ENCODE assay signal across 11 cellular contexts in the genomic region with DNA sequence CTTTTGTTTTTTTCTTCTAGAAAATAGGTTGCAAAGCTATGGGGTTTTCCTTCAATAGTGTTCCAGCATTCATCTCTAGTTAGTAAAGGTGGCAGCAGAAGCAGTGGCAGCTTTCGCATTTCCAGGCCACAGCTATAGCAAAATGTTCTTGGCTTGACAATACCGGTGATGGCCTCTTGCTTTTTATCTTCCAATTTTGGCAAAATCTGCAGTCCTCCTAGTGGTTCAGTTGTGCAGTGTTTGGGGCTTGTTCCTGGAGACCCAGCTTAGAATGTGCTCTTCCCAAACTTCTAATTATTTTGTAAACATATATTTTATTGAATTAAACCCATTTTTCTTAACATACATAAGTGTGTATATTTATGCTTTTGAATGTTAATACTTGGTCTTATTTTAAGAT.
DNase-seq lines count a peak whose midpoint lies in the region; ATAC-seq and TF ChIP-seq lines count a peak whose summit lies in the region.
"Had no signal": no experiment of that assay in that cellular context is flagged by ENCODE, and none has a peak within 500 bp of the region (broad histone marks: within the 10 kb centered on the region; RNA-seq: fewer than 3 reads in every experiment).

No MANE protein-coding gene starts in this region.

- H3K9me3 ChIP-seq in GM23248 (ENCODE audit: low read depth) (no peaks in the 10 kb centered on the region), Panc1 (ENCODE audit: control insufficient read depth, insufficient read depth, low read depth, low read length) (no peaks in the 10 kb centered on the region)

- no peaks in the 10 kb centered on the region for H3F3A ChIP-seq in GM23248 (ENCODE audit: insufficient read depth)

- H3K9me2 ChIP-seq in GM23248 (ENCODE audit: insufficient read depth), result 0 out of 2 replicates have a peak, but pooled peaks cover 5% of the 10 kb centered on the region

- no peak overlapping the region for H2AFZ ChIP-seq in GM23248

- TF ChIP-seq CTCF in AG10803 (conservative IDR thresholded peaks at IDR 0.05; ENCODE audit: low read length) (peak; percentile 42), Panc1 (IDR thresholded peaks at IDR 0.05) (0 out of 2 replicates have a peak, but pooled peaks have one; percentile 5)

- H3K4me1 ChIP-seq in GM23248 (ENCODE audit: insufficient read depth) (no peaks in the 10 kb centered on the region), Panc1 (ENCODE audit: control insufficient read depth, insufficient read depth, low read length) (no peaks in the 10 kb centered on the region)

- POLR2A ChIA-PET in Panc1 (lab: Charles Lee), result no interaction called here

- no peaks in the 10 kb centered on the region for H3K36me3 ChIP-seq in GM23248 (ENCODE audit: low read depth)
- no peaks in the 10 kb centered on the region for H3K36me3 ChIP-seq in Panc1 (ENCODE audit: control insufficient read depth, insufficient read depth, low read length)

- H3K4me3 ChIP-seq in AG10803 (ENCODE audit: low read length), result no peak overlapping the region
- H3K4me3 ChIP-seq in GM23248, result no peak overlapping the region
- no peak overlapping the region for H3K4me3 ChIP-seq in Panc1 (ENCODE audit: low read depth in 2 of 2, low read length in 2 of 2)

- BruUV-seq in Panc1 (replicated peaks; lab: Mats Ljungman, UMichigan), result no TSS peak

- intact Hi-C loops in Panc1 (cut with micrococcal nuclease; ENCODE audit: unreplicated experiment), result loop anchor here (10.0 kb wide), 1 partner anchor 365 kb away; no protein-coding TSS in a partner anchor

- H3K27me3 ChIP-seq in GM23248 (replicated peaks; ENCODE audit: insufficient read depth) (no peaks in the 10 kb centered on the region), Panc1 (ENCODE audit: control insufficient read depth, insufficient read depth, low read length) (no peaks in the 10 kb centered on the region)

- in situ Hi-C loops in GM23248 (cut with MboI) (no loop called here), Panc1 (cut with HindIII; ENCODE audit: low pct_unique_long_range_greater_than_20kb, low sequenced_read_pairs) (no loop called here)

- DNase-seq in AG10803 (ENCODE audit: low read depth), result peak; percentile 6
- peak; percentile 32 for DNase-seq in GM23248
- no peak for DNase-seq in Panc1 (ENCODE audit: low read depth, low spot score)
- DNase-seq in fibroblast of peridontal ligament (ENCODE audit: extremely low read depth), result peak; percentile 17
- no peak for DNase-seq in ecto neural progenitor cell (ENCODE audit: low spot score)
- DNase-seq in A172 (ENCODE audit: low spot score), result no peak
- DNase-seq in cortex of kidney (lab: John Stamatoyannopoulos, UW), result no peak
- DNase-seq: activated CD4-positive, alpha-beta T cell treated with anti-CD3 and anti-CD28 coated beads, Interleukin-2, amount 50 U/mL, for 48 hours; Karpas-422; SW 1271 had no signal

- H3K4me2 ChIP-seq in GM23248 (ENCODE audit: unreplicated experiment), result no peak overlapping the region

- H3K27ac ChIP-seq in GM23248 (no peak overlapping the region), Panc1 (ENCODE audit: low read length) (no peak overlapping the region)

- CTCF ChIA-PET in Panc1 (lab: Charles Lee), result no interaction called here

- no peak overlapping the region for H3K9ac ChIP-seq in GM23248

- no peaks in the 10 kb centered on the region for H4K20me1 ChIP-seq in GM23248 (ENCODE audit: insufficient read depth)

- H3K79me2 ChIP-seq in GM23248 (ENCODE audit: insufficient read depth), result no peaks in the 10 kb centered on the region

- ATAC-seq in Panc1, result no peak
- no peak for ATAC-seq in GM21737 (IDR thresholded peaks at IDR 0.05; ENCODE audit: unreplicated experiment)

- WGBS in GM23248 (ENCODE audit: low coverage in 1 of 2, low lambda C conversion rate in 2 of 2, missing lambda C conversion rate in 2 of 2), 2 experiments, result 53 to 54% methylated on average over 2 of the region's 2 CpGs

Comparison
In these comparisons a context has a peak if more than half of its experiments do, and no peak if none do; other contexts are left out.
1. DNase-seq: peak in AG10803 (single experiment), GM23248 (single experiment) and fibroblast of peridontal ligament (single experiment); none in Panc1 (single experiment), ecto neural progenitor cell (single experiment), A172 (single experiment) and cortex of kidney (single experiment).